Comparison of ENCODE assay signal across 1 cellular context in the genomic region with DNA sequence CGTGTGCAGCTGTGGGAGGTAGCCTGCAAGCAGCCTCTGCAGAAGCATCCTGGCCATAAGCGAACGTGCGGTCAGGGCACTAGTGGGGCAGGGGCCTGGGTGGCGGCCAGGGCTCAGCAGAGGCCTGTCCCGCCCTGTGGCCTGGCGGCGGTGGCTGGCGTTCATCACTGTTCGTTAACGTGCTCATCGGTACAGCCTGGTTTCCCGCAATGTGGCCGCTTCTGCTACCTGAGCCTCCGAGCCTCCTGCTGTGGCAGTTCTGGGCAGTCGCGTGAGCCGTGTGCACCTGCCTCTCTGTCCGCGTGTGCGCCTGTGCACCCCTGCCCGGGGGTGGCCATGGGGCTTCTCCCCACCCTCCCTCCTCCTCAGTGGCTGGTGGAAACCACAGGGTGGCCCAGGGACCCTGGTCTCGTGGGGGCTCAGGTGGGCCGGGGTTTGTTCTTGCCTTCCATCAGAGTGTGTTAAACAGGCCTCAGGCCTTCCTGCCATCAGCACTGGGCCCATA.
TF ChIP-seq lines count a peak whose summit lies in the region.

No MANE protein-coding gene starts in this region.

TF ChIP-seq in SK-N-SH, 30 proteins besides CTCF, POLR2A, EP300 and RAD21 (continued from another document):
- TF ChIP-seq, protein P1, sequence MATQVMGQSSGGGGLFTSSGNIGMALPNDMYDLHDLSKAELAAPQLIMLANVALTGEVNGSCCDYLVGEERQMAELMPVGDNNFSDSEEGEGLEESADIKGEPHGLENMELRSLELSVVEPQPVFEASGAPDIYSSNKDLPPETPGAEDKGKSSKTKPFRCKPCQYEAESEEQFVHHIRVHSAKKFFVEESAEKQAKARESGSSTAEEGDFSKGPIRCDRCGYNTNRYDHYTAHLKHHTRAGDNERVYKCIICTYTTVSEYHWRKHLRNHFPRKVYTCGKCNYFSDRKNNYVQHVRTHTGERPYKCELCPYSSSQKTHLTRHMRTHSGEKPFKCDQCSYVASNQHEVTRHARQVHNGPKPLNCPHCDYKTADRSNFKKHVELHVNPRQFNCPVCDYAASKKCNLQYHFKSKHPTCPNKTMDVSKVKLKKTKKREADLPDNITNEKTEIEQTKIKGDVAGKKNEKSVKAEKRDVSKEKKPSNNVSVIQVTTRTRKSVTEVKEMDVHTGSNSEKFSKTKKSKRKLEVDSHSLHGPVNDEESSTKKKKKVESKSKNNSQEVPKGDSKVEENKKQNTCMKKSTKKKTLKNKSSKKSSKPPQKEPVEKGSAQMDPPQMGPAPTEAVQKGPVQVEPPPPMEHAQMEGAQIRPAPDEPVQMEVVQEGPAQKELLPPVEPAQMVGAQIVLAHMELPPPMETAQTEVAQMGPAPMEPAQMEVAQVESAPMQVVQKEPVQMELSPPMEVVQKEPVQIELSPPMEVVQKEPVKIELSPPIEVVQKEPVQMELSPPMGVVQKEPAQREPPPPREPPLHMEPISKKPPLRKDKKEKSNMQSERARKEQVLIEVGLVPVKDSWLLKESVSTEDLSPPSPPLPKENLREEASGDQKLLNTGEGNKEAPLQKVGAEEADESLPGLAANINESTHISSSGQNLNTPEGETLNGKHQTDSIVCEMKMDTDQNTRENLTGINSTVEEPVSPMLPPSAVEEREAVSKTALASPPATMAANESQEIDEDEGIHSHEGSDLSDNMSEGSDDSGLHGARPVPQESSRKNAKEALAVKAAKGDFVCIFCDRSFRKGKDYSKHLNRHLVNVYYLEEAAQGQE (IDR thresholded peaks at IDR 0.05; ENCODE audit: low read depth, low read length) = no peak
